Comparison of ENCODE assay signal across 8 cellular contexts in genomic region chr17:36722121-36722902, GRCh38.
DNase-seq lines count a peak whose midpoint lies in the region; TF ChIP-seq lines count a peak whose summit lies in the region.

No MANE protein-coding gene starts in this region.

- H3K27ac ChIP-seq in SU-DHL-6 (ENCODE audit: low read depth, low read length) = no peak overlapping the region
- peak overlapping the region in 1 of 5 donors; percentile 47 for H3K27ac ChIP-seq in adrenal gland
- no peak overlapping the region for H3K27ac ChIP-seq in iPS DF 6.9 (ENCODE audit: low read length)
- peak overlapping the region in 16 of 21 experiments; percentile 16 to 85 (median 60) for H3K27ac ChIP-seq in skin epidermis

- H4K20me1 ChIP-seq in SU-DHL-6 (ENCODE audit: low read depth, low read length) = no peaks in the 10 kb centered on the region

- no peaks in the 10 kb centered on the region for H3K9me2 ChIP-seq in SU-DHL-6 (replicated peaks; ENCODE audit: insufficient read depth, low read length)

- H3K9me3 ChIP-seq in SU-DHL-6 (ENCODE audit: insufficient read depth, low read length) = no peaks in the 10 kb centered on the region
- H3K9me3 ChIP-seq in adrenal gland (replicated peaks in 1 of 3) = no peaks in the 10 kb centered on the region
- H3K9me3 ChIP-seq in iPS DF 6.9 (ENCODE audit: control insufficient read depth, insufficient read depth, low read length) = no peaks in the 10 kb centered on the region

- TF ChIP-seq CTCF in SU-DHL-6 (IDR thresholded peaks at IDR 0.05; ENCODE audit: insufficient read depth, low read length, poor library complexity, severe bottlenecking) = no peak
- no peak for TF ChIP-seq CTCF in adrenal gland (IDR thresholded peaks at IDR 0.05)

- H3K27me3 ChIP-seq in SU-DHL-6 (ENCODE audit: low read length) = no peaks in the 10 kb centered on the region
- no peaks in the 10 kb centered on the region for H3K27me3 ChIP-seq in adrenal gland
- no peaks in the 10 kb centered on the region for H3K27me3 ChIP-seq in iPS DF 6.9 (ENCODE audit: control insufficient read depth, insufficient read depth, low read length)

- no peaks in the 10 kb centered on the region for H3F3A ChIP-seq in SU-DHL-6 (ENCODE audit: insufficient read depth)

- H2AFZ ChIP-seq in SU-DHL-6 (ENCODE audit: low read depth, low read length, severe bottlenecking) = peak overlapping the region; percentile 61

- H3K4me3 ChIP-seq in SU-DHL-6 (ENCODE audit: insufficient read depth, low read length, poor library complexity, severe bottlenecking) (peak overlapping the region; percentile 31), adrenal gland (peak overlapping the region in 2 of 4 donors; percentile 22 to 62), iPS DF 6.9 (ENCODE audit: low read length) (peak overlapping the region; percentile 7; the same call in 1 of the 2 replicates), skin epidermis (peak overlapping the region; percentile 14 to 37 (median 27))

- H3K36me3 ChIP-seq in SU-DHL-6 (ENCODE audit: low read length) (no peaks in the 10 kb centered on the region), adrenal gland (replicated peaks in 1 of 2) (no peaks in the 10 kb centered on the region), iPS DF 6.9 (ENCODE audit: control insufficient read depth, insufficient read depth, low read length) (no peaks in the 10 kb centered on the region)

- DNase-seq in SIG-M5 treated with dmso at 0.1 percent for 504 hours (lab: John Stamatoyannopoulos, UW; ENCODE audit: unreplicated experiment) (peak; percentile 36), SIG-M5 (lab: John Stamatoyannopoulos, UW) (no peak), KG1 (lab: John Stamatoyannopoulos, UW) (peak; percentile 52), adrenal gland (peak; percentile 28 to 65 (median 46)), iPS DF 6.9 (ENCODE audit: low read depth, low spot score) (no peak), HCEC 1CT (no peak)

- H3K4me1 ChIP-seq in adrenal gland (replicated peaks in 1 of 2) = peaks cover 4 to 12% of the 10 kb centered on the region in 2 donors
- peaks cover 9% of the 10 kb centered on the region for H3K4me1 ChIP-seq in iPS DF 6.9 (ENCODE audit: control insufficient read depth, insufficient read depth, low read length)

- intact Hi-C loops in adrenal gland (cut with DNase I) = no loop called here

- TF ChIP-seq POLR2A in adrenal gland (IDR thresholded peaks at IDR 0.05) = no peak

- H3K9ac ChIP-seq in SU-DHL-6 (ENCODE audit: low read length) = peak overlapping the region; percentile 37; the same call in 1 of the 2 replicates

- peak overlapping the region; percentile 46 for H3K4me2 ChIP-seq in SU-DHL-6 (ENCODE audit: low read depth, low read length, poor library complexity, severe bottlenecking)

- 10 to 20% (median 14%) methylated on average over 21 to 49 of the region's 49 CpGs for WGBS in adrenal gland, 4 donors
- WGBS in iPS DF 6.9 (ENCODE audit: insufficient coverage, insufficient read length) = no CpG with 5 or more reads among the region's 49 CpGs

- H3K79me2 ChIP-seq in SU-DHL-6 (ENCODE audit: insufficient read depth, low read length) = no peaks in the 10 kb centered on the region

Comparison
In these comparisons a context has a peak if more than half of its experiments do, and no peak if none do; other contexts are left out.
1. DNase-seq: peak in SIG-M5 treated with dmso at 0.1 percent for 504 hours (single experiment), KG1 (single experiment) and adrenal gland (7 of 7); none in SIG-M5 (single experiment), iPS DF 6.9 (single experiment) and HCEC 1CT (single experiment).
2. H3K27ac ChIP-seq: peak in skin epidermis (16 of 21); none in SU-DHL-6 (single experiment) and iPS DF 6.9 (single experiment).